ENCODE assay signal across 12 cellular contexts in the genomic region with DNA sequence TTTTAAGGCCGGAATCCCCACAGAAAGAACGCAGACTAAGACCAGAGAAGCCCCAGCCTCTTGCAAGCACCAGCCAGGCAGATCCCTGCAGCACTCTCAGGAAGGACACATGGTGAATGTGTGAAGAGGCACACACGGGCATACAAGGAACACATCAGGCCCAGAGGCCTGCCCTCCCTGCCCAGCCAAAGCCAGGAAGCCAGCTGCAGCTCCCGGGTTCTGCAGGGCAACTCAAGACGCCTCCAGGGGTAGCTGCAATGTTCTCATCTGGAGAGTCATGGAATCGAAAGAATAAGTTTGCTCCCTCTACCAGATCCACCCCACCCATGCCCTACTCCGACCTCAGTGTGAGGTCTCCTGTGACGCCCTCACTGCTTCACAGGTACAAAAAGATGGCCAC. TPM values are rescaled to one million over a fixed set of nuclear protein-coding genes. Genes with fewer than 3 reads are reported as not detected.
DNase-seq lines count a peak whose midpoint lies in the region; ATAC-seq and TF ChIP-seq lines count a peak whose summit lies in the region.
"Had no signal": no experiment of that assay in that cellular context is flagged by ENCODE, and none has a peak within 500 bp of the region (broad histone marks: within the 10 kb centered on the region; RNA-seq: fewer than 3 reads in every experiment).

No MANE protein-coding gene starts in this region.

- no peaks in the 10 kb centered on the region for H3K27me3 ChIP-seq in CD4-positive, alpha-beta T cell (ENCODE audit: control insufficient read depth, insufficient read depth, low read length)
- H3K27me3 ChIP-seq: cardiac muscle cell had no signal

- H3K9me3 ChIP-seq in CD4-positive, alpha-beta T cell (ENCODE audit: control insufficient read depth, low read length): no peaks in the 10 kb centered on the region
- no peaks in the 10 kb centered on the region for H3K9me3 ChIP-seq in KOPT-K1 (ENCODE audit: insufficient read depth, low read length, poor library complexity, severe bottlenecking)

- DNase-seq in CD4-positive, alpha-beta T cell: no peak
- DNase-seq in MCF 10A (ENCODE audit: unreplicated experiment) (no peak), neural crest cell (ENCODE audit: low read depth, low spot score) (no peak), DMS79 treated with DMSO at 0.1 percent for 48 hours (lab: John Stamatoyannopoulos, UW) (no peak), putamen (ENCODE audit: low spot score) (no peak), cerebellar cortex (ENCODE audit: low spot score) (no peak)
- DNase-seq: MV-4-11, NCI-H526 treated with DMSO at 0.1 percent for 48 hours had no signal

- POLR2A ChIA-PET in CD4-positive, alpha-beta T cell (lab: Charles Lee): interaction anchor here (5.4 kb wide), 1 partner anchor 9 kb away, joined by 79 read pairs; no protein-coding TSS in a partner anchor
- POLR2A ChIA-PET in MCF 10A (lab: Yijun Ruan, JAX): interaction anchor here (4.0 to 5.5 kb wide), 2 partner anchors 9 to 25 kb away, joined by 30 to 43 read pairs; a partner anchor contains a TSS

- H3K27ac Mint-ChIP-seq in CD4-positive, alpha-beta T cell: peak overlapping the region; percentile 87
- no peak overlapping the region for H3K27ac Mint-ChIP-seq in MCF 10A (ENCODE audit: low read depth, unreplicated experiment)
- no peak overlapping the region for H3K27ac Mint-ChIP-seq in neural crest cell (ENCODE audit: unreplicated experiment)

- peaks cover 27% of the 10 kb centered on the region for H3K36me3 Mint-ChIP-seq in CD4-positive, alpha-beta T cell (ENCODE audit: low read depth)
- H3K36me3 Mint-ChIP-seq in MCF 10A (ENCODE audit: insufficient read depth, unreplicated experiment) (peaks cover 12% of the 10 kb centered on the region), neural crest cell (ENCODE audit: low read depth) (no peaks in the 10 kb centered on the region)

- intact Hi-C loops in CD4-positive, alpha-beta T cell (cut with DNase I, micrococcal nuclease): loop anchor here in 1 of 2 experiments (5.0 kb wide), 1 partner anchor 997 kb away; a partner anchor contains a TSS
- intact Hi-C loops in MCF 10A (cut with micrococcal nuclease): loop anchor here (2.0 kb wide), 1 partner anchor 59 kb away; no protein-coding TSS in a partner anchor

- H3K36me3 ChIP-seq in KOPT-K1 (ENCODE audit: insufficient read depth, low read length): peaks cover 20% of the 10 kb centered on the region; the same call in 1 of the 2 replicates
- H3K36me3 ChIP-seq: cardiac muscle cell had no signal

- TF ChIP-seq CTCF in CD4-positive, alpha-beta T cell (IDR thresholded peaks at IDR 0.05): no peak
- TF ChIP-seq CTCF in MCF 10A (IDR thresholded peaks at IDR 0.05; ENCODE audit: unreplicated experiment) (no peak), neural crest cell (conservative IDR thresholded peaks at IDR 0.05) (no peak)

- no peaks in the 10 kb centered on the region for H3K27me3 Mint-ChIP-seq in CD4-positive, alpha-beta T cell
- no peaks in the 10 kb centered on the region for H3K27me3 Mint-ChIP-seq in MCF 10A (ENCODE audit: insufficient read depth, unreplicated experiment)
- no peaks in the 10 kb centered on the region for H3K27me3 Mint-ChIP-seq in neural crest cell (ENCODE audit: low read depth)

- BruUV-seq in MCF 10A (replicated peaks; lab: Mats Ljungman, UMichigan): no TSS peak

- no peak for ATAC-seq in CD4-positive, alpha-beta T cell (ENCODE audit: poor library complexity)
- no peak for ATAC-seq in GM21526 (IDR thresholded peaks at IDR 0.05; ENCODE audit: low FRiP score, unreplicated experiment)

- H3K9me3 Mint-ChIP-seq in CD4-positive, alpha-beta T cell: no peaks in the 10 kb centered on the region
- H3K9me3 Mint-ChIP-seq in MCF 10A (ENCODE audit: unreplicated experiment) (no peaks in the 10 kb centered on the region), neural crest cell (no peaks in the 10 kb centered on the region)

- CTCF ChIA-PET in CD4-positive, alpha-beta T cell (lab: Charles Lee): no interaction called here
- CTCF ChIA-PET in MCF 10A (lab: Yijun Ruan, JAX): interaction anchor here (2.7 kb wide), 1 partner anchor 9 kb away, joined by 9 read pairs; no protein-coding TSS in a partner anchor

- peaks cover 75% of the 10 kb centered on the region for H3K4me1 Mint-ChIP-seq in CD4-positive, alpha-beta T cell (ENCODE audit: low read depth)
- H3K4me1 Mint-ChIP-seq in MCF 10A (ENCODE audit: insufficient read depth, unreplicated experiment) (peaks cover 17% of the 10 kb centered on the region), neural crest cell (peaks cover 46% of the 10 kb centered on the region)

- no peak overlapping the region for H3K27ac ChIP-seq in CD4-positive, alpha-beta T cell (ENCODE audit: low read depth, low read length)
- peak overlapping the region; percentile 4 for H3K27ac ChIP-seq in KOPT-K1 (ENCODE audit: low read depth, low read length, poor library complexity, severe bottlenecking)
- H3K27ac ChIP-seq: cardiac muscle cell had no signal

- H3K4me3 Mint-ChIP-seq in CD4-positive, alpha-beta T cell: peak overlapping the region; percentile 94
- H3K4me3 Mint-ChIP-seq in MCF 10A (ENCODE audit: unreplicated experiment) (peak overlapping the region; percentile 85), neural crest cell (peak overlapping the region; percentile 94)

RNA-seq across cellular contexts. Expression of a gene that starts 2.3 kb away (rescaled TPM):
- total RNA-seq in CD4-positive, alpha-beta T cell: 10 to 100 TPM; 31.9 to 35.5 TPM
- total RNA-seq in MCF 10A (2022): 41.2 and 50.1 TPM in 2 replicates
- total RNA-seq in neural crest cell: 83.6 and 91.6 TPM in 2 replicates

RNA-seq across cellular contexts. Expression of a gene that starts 11.2 kb away (rescaled TPM):
- under 1 TPM in 1 of 2 experiments, not detected in 1; 0.31 TPM for total RNA-seq in CD4-positive, alpha-beta T cell
- not detected in 2 replicates for total RNA-seq in MCF 10A (2022)
- total RNA-seq in neural crest cell: not detected in 2 replicates
- total RNA-seq: cardiac muscle cell, posterior vena cava had no signal

RNA-seq across cellular contexts. Expression of a gene that starts 24.5 kb away (rescaled TPM):
- total RNA-seq in CD4-positive, alpha-beta T cell: 10 to 100 TPM; 56.1 to 58.0 TPM
- total RNA-seq in MCF 10A (2022) (12.4 and 18.1 TPM in 2 replicates), neural crest cell (22.7 and 23.5 TPM in 2 replicates)

RNA-seq across cellular contexts. Expression of a gene that starts 30.1 kb away (rescaled TPM):
- not detected for total RNA-seq in CD4-positive, alpha-beta T cell
- total RNA-seq in MCF 10A (2022) (not detected in 2 replicates), neural crest cell (not detected in 2 replicates)
- total RNA-seq: cardiac muscle cell, posterior vena cava had no signal

RNA-seq across cellular contexts. Expression of a gene that starts 58.6 kb away (rescaled TPM):
- total RNA-seq in CD4-positive, alpha-beta T cell: 10 to 100 TPM; 17.6 to 18.0 TPM
- total RNA-seq in MCF 10A (2022): 41.0 and 53.9 TPM in 2 replicates
- total RNA-seq in neural crest cell: 172 and 173 TPM in 2 replicates
